ENCODE assay signal across 1 cellular context in genomic region chr6:150271501-150272263, GRCh38.
TF ChIP-seq lines count a peak whose summit lies in the region.

No MANE protein-coding gene starts in this region.

TF ChIP-seq in K562, 482 proteins besides CTCF, POLR2A, EP300 and RAD21 (continued from another document and continues in another):
- TF ChIP-seq MNT (conservative IDR thresholded peaks at IDR 0.05) = peak; percentile 44 to 67
- TF ChIP-seq CBFB (CRISPR knock-in tag; IDR thresholded peaks at IDR 0.05) = peak; percentile 78; the same call in 1 of the 2 replicates
- TF ChIP-seq HDAC2 (IDR thresholded peaks at IDR 0.05) = peak; percentile 84
- TF ChIP-seq ZFP1 (CRISPR knock-in tag; IDR thresholded peaks at IDR 0.05) = no peak
- no peak for TF ChIP-seq ATF1 (CRISPR knock-in tag; IDR thresholded peaks at IDR 0.05)
- TF ChIP-seq ATF1 (tag; IDR thresholded peaks at IDR 0.05) = peak; percentile 96
- TF ChIP-seq, protein P1, sequence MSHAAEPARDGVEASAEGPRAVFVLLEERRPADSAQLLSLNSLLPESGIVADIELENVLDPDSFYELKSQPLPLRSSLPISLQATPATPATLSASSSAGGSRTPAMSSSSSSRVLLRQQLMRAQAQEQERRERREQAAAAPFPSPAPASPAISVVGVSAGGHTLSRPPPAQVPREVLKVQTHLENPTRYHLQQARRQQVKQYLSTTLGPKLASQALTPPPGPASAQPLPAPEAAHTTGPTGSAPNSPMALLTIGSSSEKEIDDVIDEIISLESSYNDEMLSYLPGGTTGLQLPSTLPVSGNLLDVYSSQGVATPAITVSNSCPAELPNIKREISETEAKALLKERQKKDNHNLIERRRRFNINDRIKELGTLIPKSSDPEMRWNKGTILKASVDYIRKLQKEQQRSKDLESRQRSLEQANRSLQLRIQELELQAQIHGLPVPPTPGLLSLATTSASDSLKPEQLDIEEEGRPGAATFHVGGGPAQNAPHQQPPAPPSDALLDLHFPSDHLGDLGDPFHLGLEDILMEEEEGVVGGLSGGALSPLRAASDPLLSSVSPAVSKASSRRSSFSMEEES (CRISPR knock-in tag; IDR thresholded peaks at IDR 0.05) = no peak
- TF ChIP-seq HLTF (IDR thresholded peaks at IDR 0.05) = 0 out of 2 replicates have a peak, but pooled peaks have one; percentile 7
- no peak for TF ChIP-seq WHSC1 (IDR thresholded peaks at IDR 0.05; ENCODE audit: low read length)
- 0 out of 2 replicates have a peak, but pooled peaks have one; percentile 28 for TF ChIP-seq SP1 (CRISPR knock-in tag; IDR thresholded peaks at IDR 0.05)
- peak; percentile 77 for TF ChIP-seq DMBX1 (CRISPR knock-in tag; IDR thresholded peaks at IDR 0.05; ENCODE audit: borderline replicate concordance)
- no peak for TF ChIP-seq ADNP (tag; IDR thresholded peaks at IDR 0.05)
- TF ChIP-seq RFX5 (IDR thresholded peaks at IDR 0.05; ENCODE audit: low read depth, low read length) = 0 out of 2 replicates have a peak, but pooled peaks have one; percentile 29
- peak; percentile 43 for TF ChIP-seq DACH1 (IDR thresholded peaks at IDR 0.05; ENCODE audit: partially characterized antibody)
- peak; percentile 72 for TF ChIP-seq PYGO2 (tag; IDR thresholded peaks at IDR 0.05)
- no peak for TF ChIP-seq CBX5 (IDR thresholded peaks at IDR 0.05; ENCODE audit: borderline replicate concordance, low read depth)
- peak in 1 of 2 experiments; percentile 78 for TF ChIP-seq AFF1 (IDR thresholded peaks at IDR 0.05; ENCODE audit: low read depth in 1 of 2, partially characterized antibody in 2 of 2)
- peak in 1 of 2 experiments; percentile 41; a peak in 1 of 4 replicates for TF ChIP-seq NONO (IDR thresholded peaks at IDR 0.05; ENCODE audit: low read depth in 2 of 2, low read length in 1 of 2)
- peak; percentile 51; the same call in 1 of the 2 replicates for TF ChIP-seq GABPB1 (CRISPR knock-in tag; IDR thresholded peaks at IDR 0.05)
- peak; percentile 99; the same call in 1 of the 2 replicates for TF ChIP-seq NR1H2 (CRISPR knock-in tag; IDR thresholded peaks at IDR 0.05)
- peak; percentile 68; the same call in 1 of the 2 replicates for TF ChIP-seq MECOM (CRISPR knock-in tag; IDR thresholded peaks at IDR 0.05)
- no peak for TF ChIP-seq FOS (IDR thresholded peaks at IDR 0.05; ENCODE audit: extremely low read depth, insufficient read length)
- TF ChIP-seq, protein P2, sequence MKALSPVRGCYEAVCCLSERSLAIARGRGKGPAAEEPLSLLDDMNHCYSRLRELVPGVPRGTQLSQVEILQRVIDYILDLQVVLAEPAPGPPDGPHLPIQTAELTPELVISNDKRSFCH (CRISPR knock-in tag; IDR thresholded peaks at IDR 0.05) = no peak
- TF ChIP-seq, protein P2 (tag; IDR thresholded peaks at IDR 0.05) = peak; percentile 80; the same call in 1 of the 2 replicates
- TF ChIP-seq PTTG1 (tag; IDR thresholded peaks at IDR 0.05; ENCODE audit: low read depth) = peak; percentile 68
- peak; percentile 98 for TF ChIP-seq CBFA2T3 (IDR thresholded peaks at IDR 0.05)
- 0 out of 2 replicates have a peak, but pooled peaks have one; percentile 12 for TF ChIP-seq STAT6 (CRISPR knock-in tag; IDR thresholded peaks at IDR 0.05)
- TF ChIP-seq, protein P3, sequence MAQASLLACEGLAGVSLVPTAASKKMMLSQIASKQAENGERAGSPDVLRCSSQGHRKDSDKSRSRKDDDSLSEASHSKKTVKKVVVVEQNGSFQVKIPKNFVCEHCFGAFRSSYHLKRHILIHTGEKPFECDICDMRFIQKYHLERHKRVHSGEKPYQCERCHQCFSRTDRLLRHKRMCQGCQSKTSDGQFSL (CRISPR knock-in tag; IDR thresholded peaks at IDR 0.05) = no peak
- TF ChIP-seq, protein P3 (tag; IDR thresholded peaks at IDR 0.05) = 0 out of 4 replicates have a peak, but pooled peaks of 1 of the 2 experiments have one; percentile 35
- peak; percentile 91 for TF ChIP-seq PKNOX1 (IDR thresholded peaks at IDR 0.05)
- peak; percentile 81; the same call in 1 of the 2 replicates for TF ChIP-seq KLF6 (CRISPR knock-in tag; IDR thresholded peaks at IDR 0.05; ENCODE audit: borderline replicate concordance)
- TF ChIP-seq GTF2B (IDR thresholded peaks at IDR 0.05; ENCODE audit: extremely low read depth, insufficient read length) = no peak
- no peak; the same call in 1 of the 2 replicates for TF ChIP-seq ZNF583 (CRISPR knock-in tag; IDR thresholded peaks at IDR 0.05)
- TF ChIP-seq ZNF592 (IDR thresholded peaks at IDR 0.05) = peak; percentile 53
- no peak; the same call in 1 of the 2 replicates for TF ChIP-seq NR2C1 (IDR thresholded peaks at IDR 0.05)
- peak; percentile 7 for TF ChIP-seq NR2C1 (tag; IDR thresholded peaks at IDR 0.05)
- TF ChIP-seq ETV1 (tag; conservative IDR thresholded peaks at IDR 0.05; ENCODE audit: low read depth) = no peak
- peak; percentile 94 for TF ChIP-seq SMAD1 (IDR thresholded peaks at IDR 0.05; ENCODE audit: low read depth, low read length, partially characterized antibody)
